27 cellular contexts compared by ENCODE assay signal in genomic region chr19:47861630-47862029, GRCh38. TPM values are rescaled to one million over a fixed set of nuclear protein-coding genes. Genes with fewer than 3 reads are reported as not detected.
"Had no signal": no experiment of that assay in that cellular context is flagged by ENCODE, and none has a peak within 500 bp of the region (broad histone marks: within the 10 kb centered on the region; RNA-seq: fewer than 3 reads in every experiment).

No MANE protein-coding gene starts in this region.

- ATAC-seq: HepG2, Panc1, PC-3 had no signal

- DNase-seq: IMR-90; Kasumi-1; MM.1S; NCI-H1092 treated with DMSO at 0.1 percent for 48 hours; NCI-H1436; NCI-H187; NCI-H2029; NCI-H2081 treated with DMSO at 0.1 percent for 48 hours; NCI-H2171; NCI-H226; NCI-H446; NCI-H510A; NCI-H524 treated with DMSO at 0.1 percent for 48 hours; NCI-H69; NCI-H774; NK-92 treated with Interleukin-12 subunit alpha and Interleukin-12 subunit beta, amount 100 ng/mL, for 24 hours; PC-3; SHP77; SK-N-SH had no signal

- FAIRE-seq: HepG2 had no signal

- H3K27ac ChIP-seq: KMS-11, RWPE1 had no signal

- H3K9ac ChIP-seq: KMS-11, SK-N-SH had no signal

- H3K4me2 ChIP-seq: KMS-11, SK-N-SH had no signal

- H3K9me3 ChIP-seq: SK-N-SH had no signal

RNA-seq across cellular contexts. Expression of gene TPRX2, which starts 2.6 kb away (rescaled TPM):
- total RNA-seq: HepG2, HT1080, IMR-90, M059J, OCI-LY7, PC-3, SK-MEL-5 had no signal
- polyA plus RNA-seq: HepG2, IMR-90, SK-N-SH had no signal

RNA-seq across cellular contexts. Expression of gene SULT2A1, which starts 24.5 kb away (rescaled TPM):
- total RNA-seq: HT1080, IMR-90, M059J, OCI-LY7, PC-3 had no signal
- polyA plus RNA-seq: IMR-90, SK-N-SH had no signal

RNA-seq across cellular contexts. Expression of gene CRX, which starts 39.9 kb away (rescaled TPM):
- total RNA-seq: HepG2, HT1080, IMR-90, M059J, OCI-LY7, PC-3, SK-MEL-5 had no signal
- polyA plus RNA-seq: HepG2, IMR-90, SK-N-SH had no signal

RNA-seq across cellular contexts. Expression of gene TPRX1, which starts 57.3 kb away (rescaled TPM):
- total RNA-seq: HepG2, HT1080, IMR-90, M059J, OCI-LY7, PC-3, SK-MEL-5 had no signal
- polyA plus RNA-seq: HepG2, IMR-90, SK-N-SH had no signal
